26 cellular contexts compared by ENCODE assay signal in the genomic region with DNA sequence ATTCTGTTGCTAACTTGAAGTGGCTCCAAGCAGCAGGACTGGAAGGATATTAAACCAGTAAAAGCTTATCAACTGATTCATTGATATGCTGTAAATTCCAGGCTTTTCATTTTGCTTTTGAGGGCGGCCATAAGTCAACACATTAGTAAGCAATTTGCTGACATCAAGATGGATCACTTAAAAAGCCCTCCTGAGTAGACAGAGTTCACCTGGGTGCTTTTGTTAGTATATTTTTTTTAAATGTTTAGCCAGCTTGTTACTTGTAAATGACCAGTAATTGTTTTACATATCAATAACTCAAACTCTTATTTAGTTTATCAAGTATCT. TPM values are rescaled to one million over a fixed set of nuclear protein-coding genes. Genes with fewer than 3 reads are reported as not detected.
DNase-seq lines count a peak whose midpoint lies in the region; FAIRE-seq and TF ChIP-seq lines count a peak whose summit lies in the region.
"Had no signal": no experiment of that assay in that cellular context is flagged by ENCODE, and none has a peak within 500 bp of the region (broad histone marks: within the 10 kb centered on the region; RNA-seq: fewer than 3 reads in every experiment).

No MANE protein-coding gene starts in this region.

- H3K9ac ChIP-seq in astrocyte (ENCODE audit: low read length), result no peak overlapping the region

- FAIRE-seq in astrocyte (lab: Jason Lieb, UNC), result no peak
- FAIRE-seq: D721Med had no signal

- H4K20me1 ChIP-seq in astrocyte (ENCODE audit: insufficient read depth, low read length), result no peaks in the 10 kb centered on the region

- H3K27ac ChIP-seq in astrocyte (ENCODE audit: low read depth, low read length), result no peak overlapping the region
- no peak overlapping the region for H3K27ac ChIP-seq in Peyer's patch
- H3K27ac ChIP-seq: 22Rv1, prostate gland, sigmoid colon, vagina had no signal

- H3K36me3 ChIP-seq in astrocyte (ENCODE audit: insufficient read depth, low read length), result no peaks in the 10 kb centered on the region
- H3K36me3 ChIP-seq in Peyer's patch, result no peaks in the 10 kb centered on the region
- H3K36me3 ChIP-seq: prostate gland, sigmoid colon, vagina had no signal

- no peak for TF ChIP-seq POLR2A in Peyer's patch (IDR thresholded peaks at IDR 0.05)

- H3K27me3 ChIP-seq in astrocyte (ENCODE audit: insufficient read depth, low read length), result no peaks in the 10 kb centered on the region
- H3K27me3 ChIP-seq in Peyer's patch, result no peaks in the 10 kb centered on the region
- H3K27me3 ChIP-seq: sigmoid colon, vagina had no signal

- H3K27ac Mint-ChIP-seq in astrocyte (ENCODE audit: unreplicated experiment), result peak overlapping the region; percentile 95
- peak overlapping the region; percentile 96 for H3K27ac Mint-ChIP-seq in progenitor cell of endocrine pancreas
- H3K27ac Mint-ChIP-seq: activated B cell treated with CpG ODN at 0.5 μM for 24 hours; activated naive CD4-positive, alpha-beta T cell treated with anti-CD3 and anti-CD28 coated beads, Interleukin-2, amount 50 U/mL, for 24 hours; activated T-helper 1 cell treated with anti-CD3 and anti-CD28 coated beads, Interleukin-12 subunit alpha, Interleukin-12 subunit beta, Interleukin-2, Interleukin-4 antibody, amounts not matched to agents 30 ng/mL and 10 ng/mL and 1 ng/mL, durations not matched to agents 14 hours and 24 hours and 36 hours; effector memory CD8-positive, alpha-beta T cell had no signal

- no peak overlapping the region for H2AFZ ChIP-seq in astrocyte (ENCODE audit: low read depth, low read length)

- H3K9me3 Mint-ChIP-seq in astrocyte (ENCODE audit: unreplicated experiment) (no peaks in the 10 kb centered on the region), progenitor cell of endocrine pancreas (ENCODE audit: low read depth) (peaks cover 3% of the 10 kb centered on the region)
- H3K9me3 Mint-ChIP-seq: activated B cell treated with CpG ODN at 0.5 μM for 24 hours; activated naive CD4-positive, alpha-beta T cell treated with anti-CD3 and anti-CD28 coated beads, Interleukin-2, amount 50 U/mL, for 24 hours; activated T-helper 1 cell treated with anti-CD3 and anti-CD28 coated beads, Interleukin-12 subunit alpha, Interleukin-12 subunit beta, Interleukin-2, Interleukin-4 antibody, amounts not matched to agents 30 ng/mL and 10 ng/mL and 1 ng/mL, durations not matched to agents 14 hours and 24 hours and 36 hours; effector memory CD8-positive, alpha-beta T cell had no signal

- H3K79me2 ChIP-seq in astrocyte (ENCODE audit: insufficient read depth, low read length), result no peaks in the 10 kb centered on the region

- H3K4me3 ChIP-seq in astrocyte (ENCODE audit: insufficient read depth, low read depth, low read length) (no peak overlapping the region), Peyer's patch (no peak overlapping the region)
- H3K4me3 ChIP-seq: prostate gland, sigmoid colon, vagina had no signal

- no peaks in the 10 kb centered on the region for H3K4me1 ChIP-seq in astrocyte (ENCODE audit: insufficient read depth, low read length)
- H3K4me1 ChIP-seq in Peyer's patch, result peaks cover 0 to 6% (median 0%) of the 10 kb centered on the region in 4 donors
- H3K4me1 ChIP-seq: prostate gland, sigmoid colon, vagina had no signal

- H3K4me1 Mint-ChIP-seq in astrocyte (ENCODE audit: low read depth, unreplicated experiment) (peaks cover 23% of the 10 kb centered on the region), progenitor cell of endocrine pancreas (ENCODE audit: low read depth) (peaks cover 57% of the 10 kb centered on the region)
- H3K4me1 Mint-ChIP-seq: activated B cell treated with CpG ODN at 0.5 μM for 24 hours; activated naive CD4-positive, alpha-beta T cell treated with anti-CD3 and anti-CD28 coated beads, Interleukin-2, amount 50 U/mL, for 24 hours had no signal

- H3K4me3 Mint-ChIP-seq in astrocyte (ENCODE audit: unreplicated experiment) (no peak overlapping the region), progenitor cell of endocrine pancreas (ENCODE audit: low read depth) (peak overlapping the region; percentile 17)
- H3K4me3 Mint-ChIP-seq: activated B cell treated with CpG ODN at 0.5 μM for 24 hours; activated naive CD4-positive, alpha-beta T cell treated with anti-CD3 and anti-CD28 coated beads, Interleukin-2, amount 50 U/mL, for 24 hours; activated T-helper 1 cell treated with anti-CD3 and anti-CD28 coated beads, Interleukin-12 subunit alpha, Interleukin-12 subunit beta, Interleukin-2, Interleukin-4 antibody, amounts not matched to agents 30 ng/mL and 10 ng/mL and 1 ng/mL, durations not matched to agents 14 hours and 24 hours and 36 hours; effector memory CD8-positive, alpha-beta T cell had no signal

- TF ChIP-seq CTCF in astrocyte (IDR thresholded peaks at IDR 0.05; ENCODE audit: insufficient read depth, low read depth, low read length), result no peak
- TF ChIP-seq CTCF in progenitor cell of endocrine pancreas (IDR thresholded peaks at IDR 0.05; ENCODE audit: unreplicated experiment), result no peak
- no peak for TF ChIP-seq CTCF in Peyer's patch (IDR thresholded peaks at IDR 0.05)

- H3K9me3 ChIP-seq in astrocyte (ENCODE audit: insufficient read depth, low read depth, low read length) (no peaks in the 10 kb centered on the region), Peyer's patch (no peaks in the 10 kb centered on the region)
- H3K9me3 ChIP-seq: prostate gland, sigmoid colon, vagina had no signal

- H3K4me2 ChIP-seq in astrocyte (ENCODE audit: low read length), result no peak overlapping the region

- H3K36me3 Mint-ChIP-seq in astrocyte (ENCODE audit: low read depth, unreplicated experiment) (no peaks in the 10 kb centered on the region), progenitor cell of endocrine pancreas (ENCODE audit: insufficient read depth) (peaks cover 21% of the 10 kb centered on the region)

- peak; percentile 19 for DNase-seq in NCI-H1092 treated with DMSO at 0.1 percent for 48 hours (lab: John Stamatoyannopoulos, UW)
- DNase-seq in NCI-H1092 (lab: John Stamatoyannopoulos, UW), result no peak
- DNase-seq in NCI-H146 treated with DMSO at 0.1 percent for 48 hours (lab: John Stamatoyannopoulos, UW; ENCODE audit: unreplicated experiment), result peak; percentile 88
- peak; percentile 5 for DNase-seq in astrocyte (ENCODE audit: low read depth)
- no peak for DNase-seq in progenitor cell of endocrine pancreas (ENCODE audit: low spot score, unreplicated experiment)
- no peak for DNase-seq in COLO668 (lab: John Stamatoyannopoulos, UW; ENCODE audit: unreplicated experiment)
- no peak for DNase-seq in T-helper 2 cell
- no peak for DNase-seq in Peyer's patch
- DNase-seq: activated B cell treated with CpG ODN at 0.5 μM for 24 hours; amygdala; cortex of kidney; effector memory CD8-positive, alpha-beta T cell; left colon; mammary epithelial cell; MV-4-11; NCI-H187 treated with DMSO at 0.1 percent for 48 hours; NCI-H446 treated with DMSO at 0.1 percent for 48 hours; SIG-M5; sigmoid colon; stimulated activated naive CD4-positive, alpha-beta T cell treated with Interleukin-2 at 50 U/mL for 16 hours had no signal

- H3K27me3 Mint-ChIP-seq in astrocyte (ENCODE audit: low read depth, unreplicated experiment) (no peaks in the 10 kb centered on the region), progenitor cell of endocrine pancreas (no peaks in the 10 kb centered on the region)
- H3K27me3 Mint-ChIP-seq: activated B cell treated with CpG ODN at 0.5 μM for 24 hours; activated naive CD4-positive, alpha-beta T cell treated with anti-CD3 and anti-CD28 coated beads, Interleukin-2, amount 50 U/mL, for 24 hours; effector memory CD8-positive, alpha-beta T cell had no signal

RNA-seq across cellular contexts. Expression of gene RNF32, which starts 26.5 kb away (rescaled TPM):
- total RNA-seq in astrocyte, result 1.6 and 2.7 TPM in 2 replicates
- 1.6 and 2.8 TPM in 2 replicates for total RNA-seq in progenitor cell of endocrine pancreas
- 1 to 10 TPM in 3 of 4 donors, not detected in 1; 1.3 to 3.8 (median 2.1) TPM for total RNA-seq in Peyer's patch
- total RNA-seq: vagina had no signal

Comparison
In these comparisons a context has a peak if more than half of its experiments do, and no peak if none do; other contexts are left out.
1. DNase-seq: peak in NCI-H1092 treated with DMSO at 0.1 percent for 48 hours (single experiment), NCI-H146 treated with DMSO at 0.1 percent for 48 hours (single experiment) and astrocyte (single experiment); none in NCI-H1092 (single experiment), progenitor cell of endocrine pancreas (single experiment), COLO668 (single experiment), T-helper 2 cell (0 of 5) and Peyer's patch (0 of 3).